8 cellular contexts compared by ENCODE assay signal in the genomic region with DNA sequence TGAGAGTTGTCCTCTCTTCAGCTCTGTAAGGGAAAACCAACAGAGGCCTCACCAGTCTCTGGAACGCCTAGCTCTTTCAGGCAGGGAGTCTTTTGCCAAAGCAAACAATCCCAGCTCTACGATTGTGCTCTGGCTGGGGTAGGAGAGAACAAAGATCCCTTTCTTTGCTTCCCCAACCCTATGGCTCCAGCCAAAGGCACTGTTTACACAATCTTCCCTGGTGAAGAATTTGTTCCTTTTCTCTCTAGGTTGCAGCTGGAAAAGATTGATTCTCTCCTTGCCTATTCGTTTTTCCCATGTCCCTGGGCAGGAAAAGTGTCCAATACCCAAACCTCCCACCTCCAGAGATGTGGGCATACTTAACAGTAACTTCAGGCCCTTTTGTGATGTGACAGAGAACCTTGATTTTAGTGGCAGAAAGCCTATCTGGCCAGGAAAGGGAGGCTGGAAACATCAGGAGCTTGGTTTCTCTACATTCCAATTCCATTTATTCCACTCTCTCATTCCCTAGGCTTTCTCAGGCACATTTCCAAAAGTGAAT. TPM values are rescaled to one million over a fixed set of nuclear protein-coding genes. Genes with fewer than 3 reads are reported as not detected.
DNase-seq lines count a peak whose midpoint lies in the region; ATAC-seq and TF ChIP-seq lines count a peak whose summit lies in the region.
"Had no signal": no experiment of that assay in that cellular context is flagged by ENCODE, and none has a peak within 500 bp of the region (broad histone marks: within the 10 kb centered on the region; RNA-seq: fewer than 3 reads in every experiment).

No MANE protein-coding gene starts in this region.

- TF ChIP-seq CTCF in brain (conservative IDR thresholded peaks at IDR 0.05): no peak

- DNase-seq in NCI-H1048 (lab: John Stamatoyannopoulos, UW) (peak; percentile 68), inferior parietal cortex (ENCODE audit: extremely low spot score) (peak; percentile 92)
- DNase-seq in stimulated activated effector memory CD8-positive, alpha-beta T cell treated with anti-CD3 and anti-CD28 coated beads, Interleukin-12 subunit alpha, Interleukin-12 subunit beta, amount 100 ng/mL, for 72 hours (ENCODE audit: low spot score in 2 of 2): no peak
- no peak for DNase-seq in effector CD4-positive, alpha-beta T cell

- peak overlapping the region in 4 of 5 experiments; percentile 49 to 68 (median 56) for H3K4me3 Mint-ChIP-seq in brain
- H3K4me3 Mint-ChIP-seq in stimulated activated effector memory CD8-positive, alpha-beta T cell treated with anti-CD3 and anti-CD28 coated beads, Interleukin-12 subunit alpha, Interleukin-12 subunit beta, amount 100 ng/mL, for 72 hours: no peak overlapping the region
- H3K4me3 Mint-ChIP-seq: T-helper 1 cell treated with Interleukin-12 subunit alpha and Interleukin-12 subunit beta and Interleukin-4 antibody, amounts not matched to agents 30 μg/mL and 1 μg/mL, for 36 hours had no signal

- H3K27ac Mint-ChIP-seq in brain: peak overlapping the region; percentile 88 to 98 (median 95)
- H3K27ac Mint-ChIP-seq in stimulated activated effector memory CD8-positive, alpha-beta T cell treated with anti-CD3 and anti-CD28 coated beads, Interleukin-12 subunit alpha, Interleukin-12 subunit beta, amount 100 ng/mL, for 72 hours: peak overlapping the region; percentile 41
- H3K27ac Mint-ChIP-seq: T-helper 1 cell treated with Interleukin-12 subunit alpha and Interleukin-12 subunit beta and Interleukin-4 antibody, amounts not matched to agents 30 μg/mL and 1 μg/mL, for 36 hours had no signal

- no peaks in the 10 kb centered on the region for H3K9me3 Mint-ChIP-seq in brain
- H3K9me3 Mint-ChIP-seq in stimulated activated effector memory CD8-positive, alpha-beta T cell treated with anti-CD3 and anti-CD28 coated beads, Interleukin-12 subunit alpha, Interleukin-12 subunit beta, amount 100 ng/mL, for 72 hours: no peaks in the 10 kb centered on the region
- H3K9me3 Mint-ChIP-seq: T-helper 1 cell treated with Interleukin-12 subunit alpha and Interleukin-12 subunit beta and Interleukin-4 antibody, amounts not matched to agents 30 μg/mL and 1 μg/mL, for 36 hours had no signal

- peaks cover 3% of the 10 kb centered on the region for H3K27me3 Mint-ChIP-seq in brain

- peaks cover 30% of the 10 kb centered on the region for H3K36me3 Mint-ChIP-seq in brain
- H3K36me3 Mint-ChIP-seq in stimulated activated effector memory CD8-positive, alpha-beta T cell treated with anti-CD3 and anti-CD28 coated beads, Interleukin-12 subunit alpha, Interleukin-12 subunit beta, amount 100 ng/mL, for 72 hours: peaks cover 42% of the 10 kb centered on the region

- H3K4me1 Mint-ChIP-seq in brain: peaks cover 24% of the 10 kb centered on the region
- peaks cover 4% of the 10 kb centered on the region for H3K4me1 Mint-ChIP-seq in stimulated activated effector memory CD8-positive, alpha-beta T cell treated with anti-CD3 and anti-CD28 coated beads, Interleukin-12 subunit alpha, Interleukin-12 subunit beta, amount 100 ng/mL, for 72 hours

- no peak for ATAC-seq in stimulated activated effector memory CD8-positive, alpha-beta T cell treated with anti-CD3 and anti-CD28 coated beads, Interleukin-12 subunit alpha, Interleukin-12 subunit beta, amount 100 ng/mL, for 72 hours
- no peak for ATAC-seq in GM19395 (IDR thresholded peaks at IDR 0.05; ENCODE audit: unreplicated experiment)
- no peak for ATAC-seq in GM19328 (IDR thresholded peaks at IDR 0.05; ENCODE audit: unreplicated experiment)

RNA-seq across cellular contexts. Expression of gene ATP5MC2, which starts 16.8 kb away (rescaled TPM):
- 614 TPM for polyA plus RNA-seq in brain (ENCODE audit: insufficient read depth, low read depth, low replicate concordance)

RNA-seq across cellular contexts. Expression of gene ATF7, which starts 32.9 kb away (rescaled TPM):
- 36.2 TPM for polyA plus RNA-seq in brain (ENCODE audit: insufficient read depth, low read depth, low replicate concordance)

Comparison
In these comparisons a context has a peak if more than half of its experiments do, and no peak if none do; other contexts are left out.
1. DNase-seq: peak in NCI-H1048 (single experiment) and inferior parietal cortex (single experiment); none in stimulated activated effector memory CD8-positive, alpha-beta T cell treated with anti-CD3 and anti-CD28 coated beads, Interleukin-12 subunit alpha, Interleukin-12 subunit beta, amount 100 ng/mL, for 72 hours (0 of 2) and effector CD4-positive, alpha-beta T cell (single experiment).